In genomic region chr3:53072653-53073552, GRCh38 we compare ENCODE assay signal across 8 cellular contexts. TPM values are rescaled to one million over a fixed set of nuclear protein-coding genes. Genes with fewer than 3 reads are reported as not detected.
DNase-seq lines count a peak whose midpoint lies in the region; ATAC-seq, FAIRE-seq and TF ChIP-seq lines count a peak whose summit lies in the region.

No MANE protein-coding gene starts in this region.

- intact Hi-C loops in activated T-helper 1 cell treated with anti-CD3 and anti-CD28 coated beads, Interleukin-12 subunit alpha, Interleukin-12 subunit beta, Interleukin-2, Interleukin-4 antibody, amounts not matched to agents 30 ng/mL and 10 ng/mL and 1 ng/mL, durations not matched to agents 14 hours and 24 hours and 36 hours (cut with micrococcal nuclease) = loop anchor here (1.0 to 2.0 kb wide), 10 partner anchors 27 to 367 kb away; partner anchors contain the start of genes RFT1, SFMBT1, SPCS1 and STIMATE

- ATAC-seq in GM21515 (IDR thresholded peaks at IDR 0.05; ENCODE audit: unreplicated experiment) = peak; percentile 90

- H3K9me3 Mint-ChIP-seq in activated T-helper 1 cell treated with anti-CD3 and anti-CD28 coated beads, Interleukin-12 subunit alpha, Interleukin-12 subunit beta, Interleukin-2, Interleukin-4 antibody, amounts not matched to agents 30 ng/mL and 10 ng/mL and 1 ng/mL, durations not matched to agents 14 hours and 24 hours and 36 hours = no peaks in the 10 kb centered on the region
- no peaks in the 10 kb centered on the region for H3K9me3 Mint-ChIP-seq in neural crest cell
- no peaks in the 10 kb centered on the region for H3K9me3 Mint-ChIP-seq in stimulated activated naive CD8-positive, alpha-beta T cell treated with anti-CD3 and anti-CD28 coated beads, Interleukin-15, Interleukin-2, amounts not matched to agents 100 ng/mL and 50 ng/mL, for 24 hours

- no peak for FAIRE-seq in RCC 7860 (lab: Jason Lieb, UNC)

- peak; percentile 92 for TF ChIP-seq CTCF in neural crest cell (conservative IDR thresholded peaks at IDR 0.05)

- no peaks in the 10 kb centered on the region for H3K36me3 Mint-ChIP-seq in activated T-helper 1 cell treated with anti-CD3 and anti-CD28 coated beads, Interleukin-12 subunit alpha, Interleukin-12 subunit beta, Interleukin-2, Interleukin-4 antibody, amounts not matched to agents 30 ng/mL and 10 ng/mL and 1 ng/mL, durations not matched to agents 14 hours and 24 hours and 36 hours (ENCODE audit: low read depth)
- H3K36me3 Mint-ChIP-seq in neural crest cell (ENCODE audit: low read depth) = no peaks in the 10 kb centered on the region
- H3K36me3 Mint-ChIP-seq in stimulated activated naive CD8-positive, alpha-beta T cell treated with anti-CD3 and anti-CD28 coated beads, Interleukin-15, Interleukin-2, amounts not matched to agents 100 ng/mL and 50 ng/mL, for 24 hours (ENCODE audit: low read depth) = no peaks in the 10 kb centered on the region

- H3K27ac Mint-ChIP-seq in activated T-helper 1 cell treated with anti-CD3 and anti-CD28 coated beads, Interleukin-12 subunit alpha, Interleukin-12 subunit beta, Interleukin-2, Interleukin-4 antibody, amounts not matched to agents 30 ng/mL and 10 ng/mL and 1 ng/mL, durations not matched to agents 14 hours and 24 hours and 36 hours = peak overlapping the region; percentile 95
- H3K27ac Mint-ChIP-seq in neural crest cell (ENCODE audit: unreplicated experiment) = peak overlapping the region; percentile 86
- peak overlapping the region; percentile 94 for H3K27ac Mint-ChIP-seq in stimulated activated naive CD8-positive, alpha-beta T cell treated with anti-CD3 and anti-CD28 coated beads, Interleukin-15, Interleukin-2, amounts not matched to agents 100 ng/mL and 50 ng/mL, for 24 hours

- peaks cover 2% of the 10 kb centered on the region for H3K27me3 Mint-ChIP-seq in activated T-helper 1 cell treated with anti-CD3 and anti-CD28 coated beads, Interleukin-12 subunit alpha, Interleukin-12 subunit beta, Interleukin-2, Interleukin-4 antibody, amounts not matched to agents 30 ng/mL and 10 ng/mL and 1 ng/mL, durations not matched to agents 14 hours and 24 hours and 36 hours (ENCODE audit: insufficient read depth)
- H3K27me3 Mint-ChIP-seq in neural crest cell (ENCODE audit: low read depth) = peaks cover 5% of the 10 kb centered on the region
- no peaks in the 10 kb centered on the region for H3K27me3 Mint-ChIP-seq in stimulated activated naive CD8-positive, alpha-beta T cell treated with anti-CD3 and anti-CD28 coated beads, Interleukin-15, Interleukin-2, amounts not matched to agents 100 ng/mL and 50 ng/mL, for 24 hours

- peak; percentile 2 for DNase-seq in DMS153 treated with DMSO at 0.1 percent for 48 hours (lab: John Stamatoyannopoulos, UW; ENCODE audit: unreplicated experiment)
- peak; percentile 50 for DNase-seq in HuH-7 (ENCODE audit: low spot score)
- peak; percentile 62 for DNase-seq in RCC 7860 (ENCODE audit: low spot score)
- peak; percentile 85 for DNase-seq in activated T-helper 1 cell treated with anti-CD3 and anti-CD28 coated beads, Interleukin-12 subunit alpha, Interleukin-12 subunit beta, Interleukin-2, Interleukin-4 antibody, amounts not matched to agents 30 ng/mL and 10 ng/mL and 1 ng/mL, durations not matched to agents 14 hours and 24 hours and 36 hours (ENCODE audit: low spot score)
- DNase-seq in fibroblast of the conjunctiva (ENCODE audit: low read depth) = peak; percentile 60
- DNase-seq in neural crest cell (ENCODE audit: low read depth, low spot score) = peak; percentile 93

- peaks cover 19% of the 10 kb centered on the region for H3K4me1 Mint-ChIP-seq in activated T-helper 1 cell treated with anti-CD3 and anti-CD28 coated beads, Interleukin-12 subunit alpha, Interleukin-12 subunit beta, Interleukin-2, Interleukin-4 antibody, amounts not matched to agents 30 ng/mL and 10 ng/mL and 1 ng/mL, durations not matched to agents 14 hours and 24 hours and 36 hours (ENCODE audit: low read depth)
- H3K4me1 Mint-ChIP-seq in neural crest cell = peaks cover 8% of the 10 kb centered on the region
- H3K4me1 Mint-ChIP-seq in stimulated activated naive CD8-positive, alpha-beta T cell treated with anti-CD3 and anti-CD28 coated beads, Interleukin-15, Interleukin-2, amounts not matched to agents 100 ng/mL and 50 ng/mL, for 24 hours (ENCODE audit: low read depth) = peaks cover 14% of the 10 kb centered on the region

- peak overlapping the region; percentile 89 for H3K4me3 Mint-ChIP-seq in activated T-helper 1 cell treated with anti-CD3 and anti-CD28 coated beads, Interleukin-12 subunit alpha, Interleukin-12 subunit beta, Interleukin-2, Interleukin-4 antibody, amounts not matched to agents 30 ng/mL and 10 ng/mL and 1 ng/mL, durations not matched to agents 14 hours and 24 hours and 36 hours
- peak overlapping the region; percentile 54 for H3K4me3 Mint-ChIP-seq in neural crest cell
- H3K4me3 Mint-ChIP-seq in stimulated activated naive CD8-positive, alpha-beta T cell treated with anti-CD3 and anti-CD28 coated beads, Interleukin-15, Interleukin-2, amounts not matched to agents 100 ng/mL and 50 ng/mL, for 24 hours = peak overlapping the region; percentile 85

RNA-seq across cellular contexts. Expression of gene SFMBT1, which starts 27.0 kb away (rescaled TPM):
- total RNA-seq in activated T-helper 1 cell treated with anti-CD3 and anti-CD28 coated beads, Interleukin-12 subunit alpha, Interleukin-12 subunit beta, Interleukin-2, Interleukin-4 antibody, amounts not matched to agents 30 ng/mL and 10 ng/mL and 1 ng/mL, durations not matched to agents 14 hours and 24 hours and 36 hours = 28.4 and 31.0 TPM in 2 replicates
- total RNA-seq in neural crest cell = 19.8 and 20.6 TPM in 2 replicates

RNA-seq across cellular contexts. Expression of gene RFT1, which starts 57.3 kb away (rescaled TPM):
- 44.9 and 46.2 TPM in 2 replicates for total RNA-seq in activated T-helper 1 cell treated with anti-CD3 and anti-CD28 coated beads, Interleukin-12 subunit alpha, Interleukin-12 subunit beta, Interleukin-2, Interleukin-4 antibody, amounts not matched to agents 30 ng/mL and 10 ng/mL and 1 ng/mL, durations not matched to agents 14 hours and 24 hours and 36 hours
- total RNA-seq in neural crest cell = 26.3 and 32.4 TPM in 2 replicates

Comparison
In these comparisons a context has a peak if more than half of its experiments do, and no peak if none do; other contexts are left out.
1. Peak in every context shown above with its lines: DNase-seq and ATAC-seq.
2. DNase-seq: peak in every context shown above with its lines; median percentile 93 in neural crest cell; 85 in activated T-helper 1 cell treated with anti-CD3 and anti-CD28 coated beads, Interleukin-12 subunit alpha, Interleukin-12 subunit beta, Interleukin-2, Interleukin-4 antibody, amounts not matched to agents 30 ng/mL and 10 ng/mL and 1 ng/mL, durations not matched to agents 14 hours and 24 hours and 36 hours; 62 in RCC 7860; 60 in fibroblast of the conjunctiva; 50 in HuH-7; 2 in DMS153 treated with DMSO at 0.1 percent for 48 hours.